ENCODE assay signal across 8 cellular contexts in the genomic region with DNA sequence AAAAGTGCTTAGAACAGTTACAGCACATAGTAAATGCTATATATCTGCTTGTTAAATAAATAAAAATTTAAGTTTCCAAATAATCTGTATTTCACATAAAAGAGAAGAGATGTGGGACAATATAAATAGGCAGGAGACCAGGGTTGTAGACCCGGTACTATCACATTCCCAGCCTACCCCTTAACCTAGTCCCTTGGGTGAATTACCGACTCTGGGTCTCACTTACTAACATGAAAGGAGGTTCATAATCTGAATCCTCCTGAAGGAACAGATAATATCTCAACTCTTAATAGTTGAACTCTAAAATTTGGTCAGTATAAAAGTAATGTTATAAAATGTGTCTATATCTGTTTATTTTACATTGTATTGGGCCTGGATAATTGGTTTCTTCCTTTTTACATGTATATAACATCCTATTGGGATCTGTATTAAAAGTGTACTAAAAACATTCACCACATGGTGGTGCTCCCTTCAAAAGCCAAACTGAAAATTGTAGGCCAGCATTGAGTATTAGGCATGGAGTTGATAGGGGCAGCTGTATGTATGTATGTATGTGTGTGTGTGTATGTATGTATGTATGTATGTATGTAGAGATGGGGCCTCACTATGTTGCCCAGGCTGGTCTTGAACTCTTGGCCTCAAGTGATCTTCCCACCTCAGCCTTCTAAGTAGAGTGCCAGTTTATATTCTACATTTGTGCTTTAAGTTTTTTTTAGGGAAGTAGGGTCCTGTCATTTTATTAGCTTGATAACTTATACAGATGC.
DNase-seq lines count a peak whose midpoint lies in the region; ATAC-seq and TF ChIP-seq lines count a peak whose summit lies in the region.

No MANE protein-coding gene starts in this region.

- H3K9ac ChIP-seq in mammary epithelial cell (ENCODE audit: insufficient read depth, low read length) = no peak overlapping the region

- H3K27me3 ChIP-seq in mammary epithelial cell (ENCODE audit: insufficient read depth, low read length) = no peaks in the 10 kb centered on the region
- H3K27me3 ChIP-seq in kidney epithelial cell (ENCODE audit: control insufficient read depth, insufficient read depth, low read length) = no peaks in the 10 kb centered on the region
- no peaks in the 10 kb centered on the region for H3K27me3 ChIP-seq in thyroid gland

- peak; percentile 66 for DNase-seq in DMS153 treated with DMSO at 0.1 percent for 48 hours (lab: John Stamatoyannopoulos, UW; ENCODE audit: unreplicated experiment)
- DNase-seq in HPDE6-E6E7 (ENCODE audit: extremely low spot score) = peak; percentile 35
- DNase-seq in NOMO-1 treated with DMSO at 0.1 percent for 48 hours (lab: John Stamatoyannopoulos, UW; ENCODE audit: unreplicated experiment) = peak; percentile 68
- DNase-seq in mammary epithelial cell = peak; percentile 47
- no peak for DNase-seq in kidney epithelial cell (ENCODE audit: low read depth)
- no peak for DNase-seq in thyroid gland
- no peak for DNase-seq in T-helper 2 cell treated with Interferon-gamma antibody and Interleukin-4, amounts not matched to agents 5 μg/mL and 100 μg/mL, for 36 hours (ENCODE audit: low spot score)

- H3K36me3 Mint-ChIP-seq in T-helper 2 cell treated with Interferon-gamma antibody and Interleukin-4, amounts not matched to agents 5 μg/mL and 100 μg/mL, for 36 hours (ENCODE audit: low read depth) = no peaks in the 10 kb centered on the region

- H3K36me3 ChIP-seq in mammary epithelial cell (ENCODE audit: insufficient read depth, low read length) (no peaks in the 10 kb centered on the region), kidney epithelial cell (ENCODE audit: control insufficient read depth, insufficient read depth, low read length) (no peaks in the 10 kb centered on the region), thyroid gland (no peaks in the 10 kb centered on the region)

- TF ChIP-seq POLR2A in thyroid gland (IDR thresholded peaks at IDR 0.05) = no peak

- no peak overlapping the region for H3K27ac ChIP-seq in mammary epithelial cell (ENCODE audit: insufficient read depth, low read depth, low read length)
- H3K27ac ChIP-seq in thyroid gland = no peak overlapping the region

- TF ChIP-seq CTCF in mammary epithelial cell (conservative IDR thresholded peaks at IDR 0.05 in 1 of 2, IDR thresholded peaks at IDR 0.05 in 1 of 2; ENCODE audit: extremely low read depth in 1 of 2, insufficient read depth in 1 of 2, low read depth in 1 of 2, low read length in 2 of 2) = peak; percentile 45 to 60
- TF ChIP-seq CTCF in kidney epithelial cell (IDR thresholded peaks at IDR 0.05; ENCODE audit: insufficient read depth, low read length, poor library complexity, severe bottlenecking) = peak; percentile 57
- peak; percentile 21 to 84 (median 66) for TF ChIP-seq CTCF in thyroid gland (IDR thresholded peaks at IDR 0.05)

- H4K20me1 ChIP-seq in mammary epithelial cell (ENCODE audit: insufficient read depth, low read length) = no peaks in the 10 kb centered on the region

- H3K9me3 ChIP-seq in mammary epithelial cell (replicated peaks; ENCODE audit: insufficient read depth, low read length) (peaks cover 2% of the 10 kb centered on the region), thyroid gland (no peaks in the 10 kb centered on the region)

- ATAC-seq in HG03442 (IDR thresholded peaks at IDR 0.05; ENCODE audit: unreplicated experiment) = no peak

- no peak overlapping the region for H3K4me3 ChIP-seq in mammary epithelial cell (replicated peaks in 1 of 3; ENCODE audit: insufficient read depth in 1 of 3, low read depth in 2 of 3, low read length in 3 of 3)
- H3K4me3 ChIP-seq in kidney epithelial cell (ENCODE audit: low read depth, low read length) = no peak overlapping the region
- no peak overlapping the region for H3K4me3 ChIP-seq in thyroid gland (replicated peaks in 1 of 3)

- in situ Hi-C loops in mammary epithelial cell (cut with MboI; ENCODE audit: low sequenced_read_pairs in 2 of 2) = loop anchor here (5.0 kb wide), 3 partner anchors 91 to 171 kb away; no protein-coding TSS in a partner anchor

- no peak overlapping the region for H3K27ac Mint-ChIP-seq in T-helper 2 cell treated with Interferon-gamma antibody and Interleukin-4, amounts not matched to agents 5 μg/mL and 100 μg/mL, for 36 hours

- H3K79me2 ChIP-seq in mammary epithelial cell (ENCODE audit: insufficient read depth, low read length) = peaks cover 62% of the 10 kb centered on the region

- no peak overlapping the region for H3K4me3 Mint-ChIP-seq in T-helper 2 cell treated with Interferon-gamma antibody and Interleukin-4, amounts not matched to agents 5 μg/mL and 100 μg/mL, for 36 hours

- intact Hi-C loops in mammary epithelial cell (cut with micrococcal nuclease) = loop anchor here (1.0 to 5.0 kb wide), 5 partner anchors 58 to 282 kb away; no protein-coding TSS in a partner anchor
- intact Hi-C loops in thyroid gland (cut with DNase I) = loop anchor here (5.0 kb wide), 1 partner anchor 91 kb away; no protein-coding TSS in a partner anchor

- no peak overlapping the region for H2AFZ ChIP-seq in mammary epithelial cell (ENCODE audit: low read depth, low read length)

- no peaks in the 10 kb centered on the region for H3K27me3 Mint-ChIP-seq in T-helper 2 cell treated with Interferon-gamma antibody and Interleukin-4, amounts not matched to agents 5 μg/mL and 100 μg/mL, for 36 hours (ENCODE audit: low read depth)

- H3K4me1 ChIP-seq in mammary epithelial cell (ENCODE audit: insufficient read depth, low read length) (peaks cover 10% of the 10 kb centered on the region), thyroid gland (peaks cover 19 to 37% of the 10 kb centered on the region in 2 donors)

- H3K9me3 Mint-ChIP-seq in T-helper 2 cell treated with Interferon-gamma antibody and Interleukin-4, amounts not matched to agents 5 μg/mL and 100 μg/mL, for 36 hours = peaks cover 7% of the 10 kb centered on the region

- CTCF ChIA-PET in mammary epithelial cell (lab: Charles Lee; ENCODE audit: low non-redundant PET) = interaction anchor here (0.7 kb wide), 1 partner anchor 88 kb away, joined by 4 read pairs; no protein-coding TSS in a partner anchor

- WGBS in mammary epithelial cell (ENCODE audit: low coverage, missing lambda C conversion rate) = 78% methylated on average over 2 of the region's 2 CpGs
- WGBS in thyroid gland, 2 donors = 69 to 78% methylated on average over 2 of the region's 2 CpGs

- BruUV-seq in mammary epithelial cell (replicated peaks; lab: Mats Ljungman, UMichigan) = no TSS peak

- dilution Hi-C loops in mammary epithelial cell (cut with HindIII; ENCODE audit: low sequenced_read_pairs) = no loop called here

- no peak overlapping the region for H3K4me2 ChIP-seq in mammary epithelial cell (ENCODE audit: insufficient read depth, low read depth, low read length)

- H3K4me1 Mint-ChIP-seq in T-helper 2 cell treated with Interferon-gamma antibody and Interleukin-4, amounts not matched to agents 5 μg/mL and 100 μg/mL, for 36 hours (ENCODE audit: low read depth) = peaks cover 10% of the 10 kb centered on the region

Comparison
In these comparisons a context has a peak if more than half of its experiments do, and no peak if none do; other contexts are left out.
1. DNase-seq: peak in DMS153 treated with DMSO at 0.1 percent for 48 hours (single experiment), HPDE6-E6E7 (single experiment), NOMO-1 treated with DMSO at 0.1 percent for 48 hours (single experiment) and mammary epithelial cell (single experiment); none in kidney epithelial cell (single experiment), thyroid gland (0 of 2) and T-helper 2 cell treated with Interferon-gamma antibody and Interleukin-4, amounts not matched to agents 5 μg/mL and 100 μg/mL, for 36 hours (single experiment).
2. Peak in every context shown above with its lines, with median percentiles within 50 percentile points of each other: CTCF ChIP-seq.